ENCODE assay signal across 19 cellular contexts in genomic region chr7:151136515-151136908, GRCh38. TPM values are rescaled to one million over a fixed set of nuclear protein-coding genes. Genes with fewer than 3 reads are reported as not detected.
DNase-seq lines count a peak whose midpoint lies in the region; ATAC-seq and TF ChIP-seq lines count a peak whose summit lies in the region.
"Had no signal": no experiment of that assay in that cellular context is flagged by ENCODE, and none has a peak within 500 bp of the region (broad histone marks: within the 10 kb centered on the region; RNA-seq: fewer than 3 reads in every experiment).

No MANE protein-coding gene starts in this region.

- intact Hi-C loops in Right ventricle myocardium superior (cut with DNase I): no loop called here

- H4K20me1 ChIP-seq in osteoblast (ENCODE audit: insufficient read depth, low read length): peaks cover 16% of the 10 kb centered on the region

- H3K4me3 Mint-ChIP-seq in endothelial cell (ENCODE audit: unreplicated experiment): peak overlapping the region; percentile 16

- H3K4me1 ChIP-seq in cardiac muscle cell (ENCODE audit: low read depth) (peaks cover 44% of the 10 kb centered on the region), osteoblast (ENCODE audit: insufficient read depth, low read length) (no peaks in the 10 kb centered on the region)

- H3K9me3 ChIP-seq in cardiac muscle cell (ENCODE audit: low read depth): no peaks in the 10 kb centered on the region
- H3K9me3 ChIP-seq in osteoblast (ENCODE audit: low read depth, low read length): no peaks in the 10 kb centered on the region

- H3K4me2 ChIP-seq in osteoblast (ENCODE audit: insufficient read depth, low read length): no peak overlapping the region

- no peak for ATAC-seq in Right ventricle myocardium superior (ENCODE audit: poor library complexity)
- ATAC-seq in HG03342 (IDR thresholded peaks at IDR 0.05; ENCODE audit: unreplicated experiment): no peak

- H3K27ac ChIP-seq in cardiac muscle cell (peak overlapping the region; percentile 93), osteoblast (ENCODE audit: low read depth, low read length) (no peak overlapping the region)

- H3K9me3 Mint-ChIP-seq in endothelial cell (ENCODE audit: unreplicated experiment): no peaks in the 10 kb centered on the region

- no peak overlapping the region for H2AFZ ChIP-seq in osteoblast (ENCODE audit: low read length)

- H3K36me3 ChIP-seq in cardiac muscle cell: peaks cover 6% of the 10 kb centered on the region
- peaks cover 32% of the 10 kb centered on the region for H3K36me3 ChIP-seq in osteoblast (ENCODE audit: insufficient read depth, low read length)

- H3K4me3 ChIP-seq in cardiac muscle cell (no peak overlapping the region), osteoblast (ENCODE audit: insufficient read depth, low read length) (no peak overlapping the region)

- H3K27ac Mint-ChIP-seq in endothelial cell (ENCODE audit: unreplicated experiment): no peak overlapping the region

- peaks cover 41% of the 10 kb centered on the region for H3K27me3 Mint-ChIP-seq in endothelial cell (ENCODE audit: unreplicated experiment)

- DNase-seq in cardiac muscle cell (ENCODE audit: low read depth in 1 of 2, low spot score in 1 of 2) (no peak), Right ventricle myocardium superior (no peak), endothelial cell (ENCODE audit: low spot score) (no peak), osteoblast (ENCODE audit: insufficient read length, low spot score, missing footprints) (peak; percentile 86), NCI-H345 (lab: John Stamatoyannopoulos, UW) (no peak)
- DNase-seq: ACHN, Calu3, DMS153, DND-41, KG1, MM.1S, NCI-H2029, NCI-H526 treated with DMSO at 0.1 percent for 48 hours, RPMI8226, SHP77 treated with DMSO at 0.1 percent for 48 hours had no signal

- H3K79me2 ChIP-seq in osteoblast (ENCODE audit: insufficient read depth, low read length): no peaks in the 10 kb centered on the region

- peaks cover 23% of the 10 kb centered on the region for H3K4me1 Mint-ChIP-seq in endothelial cell (ENCODE audit: unreplicated experiment)

- H3K36me3 Mint-ChIP-seq in endothelial cell (ENCODE audit: low read depth, unreplicated experiment): peaks cover 42% of the 10 kb centered on the region

- H3K27me3 ChIP-seq in cardiac muscle cell (no peaks in the 10 kb centered on the region), osteoblast (ENCODE audit: insufficient read depth, low read length) (no peaks in the 10 kb centered on the region)

- TF ChIP-seq CTCF in cardiac muscle cell (IDR thresholded peaks at IDR 0.05; ENCODE audit: low read depth, low read length) (no peak), endothelial cell (IDR thresholded peaks at IDR 0.05; ENCODE audit: unreplicated experiment) (no peak), osteoblast (IDR thresholded peaks at IDR 0.05; ENCODE audit: extremely low read depth, low read depth, low read length) (no peak)

RNA-seq across cellular contexts. Expression of gene GBX1, which starts 31.0 kb away (rescaled TPM):
- total RNA-seq in cardiac muscle cell: 0.36 and 1.6 TPM in 2 replicates
- 1.1 and 1.3 TPM in 2 replicates for polyA plus RNA-seq in cardiac muscle cell
- total RNA-seq in Right ventricle myocardium superior: 2.7 TPM
- 13.8 TPM for total RNA-seq in endothelial cell (ENCODE audit: unreplicated experiment)
- not detected in 2 replicates for total RNA-seq in osteoblast
- total RNA-seq: Calu3, H1, NCI-H460 had no signal
- polyA plus RNA-seq: BJ, H1 had no signal

RNA-seq across cellular contexts. Expression of gene AGAP3, which starts 50.2 kb away (rescaled TPM):
- 66.4 and 115 TPM in 2 replicates for total RNA-seq in cardiac muscle cell
- 106 and 124 TPM in 2 replicates for polyA plus RNA-seq in cardiac muscle cell
- total RNA-seq in Right ventricle myocardium superior: 62.7 TPM
- total RNA-seq in endothelial cell (ENCODE audit: unreplicated experiment): 206 TPM
- 39.8 and 45.7 TPM in 2 replicates for total RNA-seq in osteoblast

RNA-seq across cellular contexts. Expression of gene ASB10, which starts 50.5 kb away (rescaled TPM):
- total RNA-seq in cardiac muscle cell (1.0 and 1.4 TPM in 2 replicates), Right ventricle myocardium superior (42.6 TPM), endothelial cell (ENCODE audit: unreplicated experiment) (not detected), osteoblast (not detected in 2 replicates)
- polyA plus RNA-seq in cardiac muscle cell: 0.57 TPM in 1 of 2 replicates, not detected in the other
- total RNA-seq: Calu3, H1, NCI-H460 had no signal
- polyA plus RNA-seq: BJ, H1 had no signal

RNA-seq across cellular contexts. Expression of gene TMUB1, which starts 53.2 kb away (rescaled TPM):
- 83.4 and 93.9 TPM in 2 replicates for total RNA-seq in cardiac muscle cell
- polyA plus RNA-seq in cardiac muscle cell: 63.0 and 74.9 TPM in 2 replicates
- 33.9 TPM for total RNA-seq in Right ventricle myocardium superior
- 40.8 TPM for total RNA-seq in endothelial cell (ENCODE audit: unreplicated experiment)
- total RNA-seq in osteoblast: 17.4 and 18.1 TPM in 2 replicates

RNA-seq across cellular contexts. Expression of gene FASTK, which starts 55.9 kb away (rescaled TPM):
- total RNA-seq in cardiac muscle cell: 165 and 175 TPM in 2 replicates
- polyA plus RNA-seq in cardiac muscle cell: 145 and 227 TPM in 2 replicates
- total RNA-seq in Right ventricle myocardium superior: 81.1 TPM
- 68.0 TPM for total RNA-seq in endothelial cell (ENCODE audit: unreplicated experiment)
- 87.6 and 95.2 TPM in 2 replicates for total RNA-seq in osteoblast

Comparison
In these comparisons a context has a peak if more than half of its experiments do, and no peak if none do; other contexts are left out.
1. RNA of gene ASB10, which starts 50.5 kb away (total RNA-seq): 42.6 TPM in Right ventricle myocardium superior (single experiment); 1.0 to 1.4 TPM in cardiac muscle cell, not detected in endothelial cell (single experiment) and not detected in osteoblast; every median in the first group is over 10 times any median in the second.